In genomic region chr7:90403174-90404113, GRCh38 we compare ENCODE assay signal across 1 cellular context.
TF ChIP-seq lines count a peak whose summit lies in the region.

Gene CLDN12, plus strand, starts transcription at chr7:90403461. Its CDS starts 9,216 bp downstream, at chr7:90412677.

TF ChIP-seq in HepG2, 621 proteins besides CTCF, POLR2A, EP300 and RAD21 (continued from another document and continues in another):
- no peak; the same call in 1 of the 2 replicates for TF ChIP-seq PAXIP1 (CRISPR knock-in tag; conservative IDR thresholded peaks at IDR 0.05)
- TF ChIP-seq GFI1 (CRISPR knock-in tag; IDR thresholded peaks at IDR 0.05; ENCODE audit: borderline replicate concordance): peak; percentile 67; the same call in 1 of the 2 replicates
- no peak for TF ChIP-seq ZNF709 (CRISPR knock-in tag; IDR thresholded peaks at IDR 0.05)
- no peak for TF ChIP-seq HNRNPH1 (optimal IDR thresholded peaks at IDR 0.05; ENCODE audit: low read depth, low read length)
- TF ChIP-seq HNF4G (IDR thresholded peaks at IDR 0.05; ENCODE audit: borderline replicate concordance, low read depth, low read length): no peak
- no peak for TF ChIP-seq HNF4G (CRISPR knock-in tag; IDR thresholded peaks at IDR 0.05; ENCODE audit: borderline replicate concordance, low read depth)
- peak; percentile 54; the same call in 1 of the 2 replicates for TF ChIP-seq ZMYM4 (CRISPR knock-in tag; IDR thresholded peaks at IDR 0.05)
- peak; percentile 40 for TF ChIP-seq TGIF2 (CRISPR knock-in tag; IDR thresholded peaks at IDR 0.05)
- TF ChIP-seq ZBTB46 (CRISPR knock-in tag; IDR thresholded peaks at IDR 0.05; ENCODE audit: borderline replicate concordance): no peak
- peak; percentile 27; the same call in 1 of the 2 replicates for TF ChIP-seq ZSCAN9 (CRISPR knock-in tag; IDR thresholded peaks at IDR 0.05; ENCODE audit: borderline replicate concordance)
- TF ChIP-seq ZC3H13 (CRISPR knock-in tag; IDR thresholded peaks at IDR 0.05): no peak
- peak; percentile 64; the same call in 1 of the 2 replicates for TF ChIP-seq TFDP1 (CRISPR knock-in tag; IDR thresholded peaks at IDR 0.05; ENCODE audit: borderline replicate concordance)
- no peak for TF ChIP-seq CEBPZ (IDR thresholded peaks at IDR 0.05; ENCODE audit: low read length)
- peak; percentile 78; the same call in 1 of the 2 replicates for TF ChIP-seq SNAPC2 (CRISPR knock-in tag; IDR thresholded peaks at IDR 0.05)
- TF ChIP-seq GABPA (IDR thresholded peaks at IDR 0.05; ENCODE audit: low read depth, low read length): peak; percentile 81
- peak; percentile 96 for TF ChIP-seq GABPA (CRISPR knock-in tag; IDR thresholded peaks at IDR 0.05; ENCODE audit: low read depth)
- peak; percentile 78; the same call in 1 of the 2 replicates for TF ChIP-seq ZNF564 (CRISPR knock-in tag; IDR thresholded peaks at IDR 0.05)
- no peak for TF ChIP-seq ZNF710 (CRISPR knock-in tag; IDR thresholded peaks at IDR 0.05; ENCODE audit: borderline replicate concordance)
- 0 out of 2 replicates have a peak, but pooled peaks have one; percentile 53 for TF ChIP-seq DMTF1 (CRISPR knock-in tag; IDR thresholded peaks at IDR 0.05)
- no peak for TF ChIP-seq ZFP36L2 (CRISPR knock-in tag; IDR thresholded peaks at IDR 0.05)
- no peak for TF ChIP-seq TAF15 (IDR thresholded peaks at IDR 0.05; ENCODE audit: low read depth, low read length, poor library complexity, severe bottlenecking)
- peak; percentile 18; the same call in 1 of the 2 replicates for TF ChIP-seq MEIS2 (CRISPR knock-in tag; IDR thresholded peaks at IDR 0.05)
- peak; percentile 69 to 70 for TF ChIP-seq HMGXB4 (CRISPR knock-in tag; IDR thresholded peaks at IDR 0.05; ENCODE audit: borderline replicate concordance in 1 of 2, low read depth in 1 of 2)
- TF ChIP-seq ZNF253 (CRISPR knock-in tag; IDR thresholded peaks at IDR 0.05; ENCODE audit: borderline replicate concordance): no peak
- 0 out of 2 replicates have a peak, but pooled peaks have one; percentile 31 for TF ChIP-seq KLF12 (CRISPR knock-in tag; IDR thresholded peaks at IDR 0.05; ENCODE audit: borderline replicate concordance)
- no peak for TF ChIP-seq ELF4 (CRISPR knock-in tag; IDR thresholded peaks at IDR 0.05; ENCODE audit: borderline replicate concordance)
- TF ChIP-seq GMEB1 (CRISPR knock-in tag; IDR thresholded peaks at IDR 0.05; ENCODE audit: borderline replicate concordance): peak; percentile 76
- 0 out of 2 replicates have a peak, but pooled peaks have one; percentile 19 for TF ChIP-seq NCOA2 (CRISPR knock-in tag; IDR thresholded peaks at IDR 0.05)
- TF ChIP-seq SAP130 (CRISPR knock-in tag; IDR thresholded peaks at IDR 0.05; ENCODE audit: low read depth): peak; percentile 87
- TF ChIP-seq ZNF687 (CRISPR knock-in tag; IDR thresholded peaks at IDR 0.05): peak; percentile 91
- TF ChIP-seq NR3C1 (CRISPR knock-in tag; IDR thresholded peaks at IDR 0.05): no peak
- TF ChIP-seq KLF16 (CRISPR knock-in tag; IDR thresholded peaks at IDR 0.05): peak in 1 of 2 experiments; percentile 75; a peak in 1 of 4 replicates
- TF ChIP-seq MIER2 (CRISPR knock-in tag; IDR thresholded peaks at IDR 0.05): 0 out of 2 replicates have a peak, but pooled peaks have one; percentile 23
